ENCODE assay signal across 23 cellular contexts in the genomic region with DNA sequence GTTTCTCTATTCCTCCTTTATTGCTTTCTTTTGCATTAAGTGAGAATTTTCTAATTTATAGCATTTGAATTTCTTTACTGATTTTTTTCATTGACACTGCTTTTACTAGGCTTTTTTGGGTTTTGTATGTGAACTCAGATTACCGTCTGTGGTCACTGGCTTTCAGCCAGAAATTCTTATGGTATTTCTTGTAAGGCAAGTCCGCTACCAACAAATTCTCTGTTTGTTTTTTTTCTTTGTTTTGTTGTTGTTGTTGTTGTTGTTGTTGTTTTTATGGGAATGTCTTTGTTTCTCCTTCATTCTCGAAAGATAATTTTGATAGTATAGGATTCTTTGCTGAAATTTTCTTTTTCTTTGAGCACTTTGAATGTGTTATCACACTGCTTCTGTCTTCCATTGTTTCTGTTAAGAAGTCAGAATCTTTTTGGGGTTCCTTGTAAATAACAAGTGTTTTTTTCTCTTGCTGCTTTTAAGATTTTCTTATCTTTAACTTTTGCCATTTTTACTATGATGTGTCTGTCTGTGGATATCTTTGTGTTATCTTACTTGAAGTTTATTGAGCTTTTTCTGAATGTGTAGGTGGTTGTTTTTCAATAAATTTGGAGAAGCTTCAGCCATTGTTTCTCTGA. TPM values are rescaled to one million over a fixed set of nuclear protein-coding genes. Genes with fewer than 3 reads are reported as not detected.
"Had no signal": no experiment of that assay in that cellular context is flagged by ENCODE, and none has a peak within 500 bp of the region (broad histone marks: within the 10 kb centered on the region; RNA-seq: fewer than 3 reads in every experiment).

No MANE protein-coding gene starts in this region.

- H3K27me3 Mint-ChIP-seq: activated T-helper 17 cell treated with anti-CD3 and anti-CD28 coated beads, Interleukin-2, amount 50 U/mL, for 72 hours; central memory CD8-positive, alpha-beta T cell; effector memory CD8-positive, alpha-beta T cell; stimulated activated naive B cell treated with anti-CD40 and anti-IgM and Interleukin-4, amounts not matched to agents 10 μg/mL and 1 μg/mL and 100 μg/mL, for 72 hours had no signal

- H3K4me3 Mint-ChIP-seq: activated T-helper 17 cell treated with anti-CD3 and anti-CD28 coated beads, Interleukin-2, amount 50 U/mL, for 72 hours; central memory CD8-positive, alpha-beta T cell; effector memory CD8-positive, alpha-beta T cell; naive thymus-derived CD8-positive, alpha-beta T cell; stimulated activated naive B cell treated with anti-CD40 and anti-IgM and Interleukin-4, amounts not matched to agents 10 μg/mL and 1 μg/mL and 100 μg/mL, for 72 hours had no signal

- ATAC-seq: activated CD4-positive, CD25-positive, alpha-beta regulatory T cell treated with anti-CD3 and anti-CD28 coated beads, Interleukin-2, amount 50 U/mL, for 24 hours; activated T-helper 17 cell treated with anti-CD3 and anti-CD28 coated beads, Interleukin-2, amount 50 U/mL, for 72 hours; effector memory CD8-positive, alpha-beta T cell; left lung; naive thymus-derived CD8-positive, alpha-beta T cell; stimulated activated naive B cell treated with anti-CD40 and anti-IgM and Interleukin-4, amounts not matched to agents 10 μg/mL and 1 μg/mL and 100 μg/mL, for 72 hours had no signal

- H3K27ac ChIP-seq: epithelial cell of prostate, left lung, vagina had no signal

- H3K27me3 ChIP-seq: ascending aorta, left lung, tibial artery, vagina had no signal

- H3K4me1 Mint-ChIP-seq: activated T-helper 17 cell treated with anti-CD3 and anti-CD28 coated beads, Interleukin-2, amount 50 U/mL, for 72 hours; central memory CD8-positive, alpha-beta T cell; naive thymus-derived CD8-positive, alpha-beta T cell had no signal

- H3K9me3 ChIP-seq: vagina had no signal

- H3K4me3 ChIP-seq: ascending aorta, left lung, tibial artery, vagina had no signal

- H3K27ac Mint-ChIP-seq: activated T-helper 17 cell treated with anti-CD3 and anti-CD28 coated beads, Interleukin-2, amount 50 U/mL, for 72 hours; effector memory CD8-positive, alpha-beta T cell; naive thymus-derived CD8-positive, alpha-beta T cell; stimulated activated naive B cell treated with anti-CD40 and anti-IgM and Interleukin-4, amounts not matched to agents 10 μg/mL and 1 μg/mL and 100 μg/mL, for 72 hours had no signal

- DNase-seq: activated naive CD4-positive, alpha-beta T cell treated with Interleukin-2 at 50 U/mL for 16 hours; activated T-cell treated with anti-CD3 and anti-CD28 coated beads for 4 hours; effector memory CD8-positive, alpha-beta T cell; hypothalamus; kidney; left lung; naive thymus-derived CD8-positive, alpha-beta T cell; stimulated activated CD4-positive, alpha-beta T cell treated with anti-CD3 and anti-CD28 coated beads, Interleukin-15, amount 100 ng/mL, for 24 hours; stimulated activated CD4-positive, alpha-beta T cell treated with anti-CD3 and anti-CD28 coated beads, Interleukin-4, amount 100 ng/mL, for 1 hour; stimulated activated naive B cell treated with anti-CD40 and anti-IgM and Interleukin-4, amounts not matched to agents 10 μg/mL and 1 μg/mL and 100 μg/mL, for 72 hours; T-helper 9 cell; tibial artery had no signal

RNA-seq across cellular contexts. Expression of gene TUBAL3, which starts 15.0 kb away (rescaled TPM):
- total RNA-seq: activated T-helper 17 cell treated with anti-CD3 and anti-CD28 coated beads, Interleukin-2, amount 50 U/mL, for 72 hours; ascending aorta; left lung; mononuclear cell; naive thymus-derived CD8-positive, alpha-beta T cell; skeletal muscle tissue; vagina had no signal
- polyA plus RNA-seq: naive thymus-derived CD8-positive, alpha-beta T cell had no signal

RNA-seq across cellular contexts. Expression of gene UCN3, which starts 54.8 kb away (rescaled TPM):
- total RNA-seq: activated T-helper 17 cell treated with anti-CD3 and anti-CD28 coated beads, Interleukin-2, amount 50 U/mL, for 72 hours; ascending aorta; glomerular endothelial cell; kidney; mononuclear cell; naive thymus-derived CD8-positive, alpha-beta T cell; renal cortical epithelial cell; skeletal muscle tissue; subcutaneous adipose tissue; vagina had no signal
- polyA plus RNA-seq: naive thymus-derived CD8-positive, alpha-beta T cell had no signal
